In the genomic region with DNA sequence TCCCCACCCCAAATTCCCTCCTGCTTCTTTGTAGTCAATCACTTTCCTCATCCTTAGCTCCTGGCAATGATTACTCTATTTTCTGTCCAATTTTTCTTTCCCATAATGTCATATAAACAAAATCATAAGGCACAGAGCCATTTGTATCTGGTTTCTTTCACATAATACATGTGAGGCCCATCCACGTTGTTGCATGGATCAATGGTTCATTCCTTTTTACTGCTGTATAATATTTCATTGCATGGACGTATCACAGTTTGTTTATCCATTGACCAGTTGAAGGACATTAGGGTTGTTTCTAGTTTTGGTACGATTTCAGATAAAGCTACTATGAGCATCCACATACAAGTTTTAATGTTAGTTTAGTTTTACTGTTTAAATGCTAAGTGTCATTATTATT, we compare ENCODE assay signal across 8 cellular contexts.
"Had no signal": no experiment of that assay in that cellular context is flagged by ENCODE, and none has a peak within 500 bp of the region (broad histone marks: within the 10 kb centered on the region; RNA-seq: fewer than 3 reads in every experiment).

No MANE protein-coding gene starts in this region.

- H3K27ac Mint-ChIP-seq: IgD-negative memory B cell had no signal

- H3K27ac ChIP-seq: HL-60, KMS-11 had no signal

- H3K4me3 ChIP-seq: K562 had no signal

- ATAC-seq: HepG2, K562 had no signal

- H3K27me3 Mint-ChIP-seq: IgD-negative memory B cell had no signal

- DNase-seq: IMR-90, KBM-7, KG1 had no signal

- H3K36me3 Mint-ChIP-seq: IgD-negative memory B cell had no signal

- H3K4me3 Mint-ChIP-seq: IgD-negative memory B cell had no signal
